16 cellular contexts compared by ENCODE assay signal in genomic region chr5:135193213-135194125, GRCh38.
DNase-seq lines count a peak whose midpoint lies in the region; ATAC-seq and TF ChIP-seq lines count a peak whose summit lies in the region.
"Had no signal": no experiment of that assay in that cellular context is flagged by ENCODE, and none has a peak within 500 bp of the region (broad histone marks: within the 10 kb centered on the region; RNA-seq: fewer than 3 reads in every experiment).

No MANE protein-coding gene starts in this region.

- H3K27me3 ChIP-seq in PC-3 (ENCODE audit: low read length) = no peaks in the 10 kb centered on the region

- BruUV-seq in PC-3 (replicated peaks; lab: Mats Ljungman, UMichigan) = no TSS peak

- no peaks in the 10 kb centered on the region for H3K79me2 ChIP-seq in PC-3 (ENCODE audit: low read length)

- no peak overlapping the region for H2AFZ ChIP-seq in PC-3 (ENCODE audit: low read length)

- no peak overlapping the region for H3K9ac ChIP-seq in PC-3 (ENCODE audit: low read length)

- no peak overlapping the region for H3K4me2 ChIP-seq in PC-3 (ENCODE audit: low read length)

- intact Hi-C loops in PC-3 (cut with micrococcal nuclease) = loop anchor here (5.0 kb wide), 1 partner anchor 161 kb away; the partner anchor contains the start of gene PITX1
- intact Hi-C loops in left colon (cut with DNase I, micrococcal nuclease) = loop anchor here in 1 of 2 donors (5.0 kb wide), 1 partner anchor 161 kb away; the partner anchor contains the start of gene PITX1

- H3F3A ChIP-seq in PC-3 (ENCODE audit: low read length, unreplicated experiment) = no peaks in the 10 kb centered on the region

- ATAC-seq in PC-3 = peak; percentile 22; the same call in 1 of the 2 replicates
- peak; percentile 32 for ATAC-seq in esophagus mucosa
- ATAC-seq in left colon = no peak
- no peak for ATAC-seq in GM21526 (IDR thresholded peaks at IDR 0.05; ENCODE audit: low FRiP score, unreplicated experiment)
- no peak for ATAC-seq in HG02763 (IDR thresholded peaks at IDR 0.05; ENCODE audit: unreplicated experiment)
- ATAC-seq: left lobe of liver; natural killer cell treated with Interleukin-12 subunit alpha and Interleukin-12 subunit beta and Interleukin-15 and Interleukin-18, amount 100 ng/mL, for 72 hours; stimulated activated naive CD8-positive, alpha-beta T cell treated with anti-CD3 and anti-CD28 coated beads, Interleukin-15, amount 100 ng/mL, for 72 hours had no signal

- no peaks in the 10 kb centered on the region for H3K9me2 ChIP-seq in PC-3 (replicated peaks; ENCODE audit: low read length)

- POLR2A ChIA-PET in PC-3 (lab: Charles Lee; ENCODE audit: unreplicated experiment) = interaction anchor here (0.7 kb wide), 1 partner anchor 131 kb away, joined by 4 read pairs; no protein-coding TSS in a partner anchor

- CTCF ChIA-PET in PC-3 (lab: Charles Lee) = no interaction called here

- H3K4me3 ChIP-seq in PC-3 (ENCODE audit: low read length) = no peak overlapping the region

- peaks cover 14% of the 10 kb centered on the region for H3K4me1 ChIP-seq in PC-3 (ENCODE audit: insufficient read depth, low read length)

- H3K9me3 ChIP-seq in PC-3 (ENCODE audit: low read length) = no peaks in the 10 kb centered on the region

- no peaks in the 10 kb centered on the region for H3K36me3 ChIP-seq in PC-3 (ENCODE audit: low read depth, low read length)

- H4K20me1 ChIP-seq in PC-3 (ENCODE audit: low read length) = no peaks in the 10 kb centered on the region

- H3K27ac ChIP-seq in PC-3 (ENCODE audit: low read length) = no peak overlapping the region

- TF ChIP-seq CTCF in PC-3 (conservative IDR thresholded peaks at IDR 0.05; ENCODE audit: low read depth, low read length) = no peak

- peak; percentile 57 for DNase-seq in EL
- peak; percentile 23 for DNase-seq in PC-3
- peak; percentile 40 for DNase-seq in myocyte (ENCODE audit: low read depth)
- DNase-seq in left colon = no peak
- DNase-seq in DMS53 (lab: John Stamatoyannopoulos, UW) = no peak
- DNase-seq: CD4-positive, CD25-positive, alpha-beta regulatory T cell; GF-D8; H9; Kasumi-1; NCI-H2029 treated with DMSO at 0.1 percent for 48 hours; stimulated activated naive CD8-positive, alpha-beta T cell treated with anti-CD3 and anti-CD28 coated beads, Interleukin-15, amount 100 ng/mL, for 72 hours had no signal

Comparison
In these comparisons a context has a peak if more than half of its experiments do, and no peak if none do; other contexts are left out.
1. DNase-seq: peak in EL (single experiment), PC-3 (single experiment) and myocyte (single experiment); none in left colon (0 of 2) and DMS53 (single experiment).
2. ATAC-seq: peak in PC-3 (single experiment) and esophagus mucosa (single experiment); none in left colon (single experiment), GM21526 (single experiment) and HG02763 (single experiment).